ENCODE assay signal across 30 cellular contexts in genomic region chr4:24846716-24847115, GRCh38. TPM values are rescaled to one million over a fixed set of nuclear protein-coding genes. Genes with fewer than 3 reads are reported as not detected.
"Had no signal": no experiment of that assay in that cellular context is flagged by ENCODE, and none has a peak within 500 bp of the region (broad histone marks: within the 10 kb centered on the region; RNA-seq: fewer than 3 reads in every experiment).

No MANE protein-coding gene starts in this region.

- H3K9me3 ChIP-seq: neutrophil, ovary, sigmoid colon, uterus had no signal

- H3K4me3 ChIP-seq: ovary, sigmoid colon, uterus had no signal

- H3K27ac ChIP-seq: neutrophil, ovary, sigmoid colon, uterus had no signal

- ATAC-seq: activated T-helper 17 cell treated with anti-CD3 and anti-CD28 coated beads, Interleukin-2, amount 50 U/mL, for 72 hours; left cardiac atrium; stimulated activated memory B cell treated with anti-CD40 and anti-IgM and Interleukin-4, amounts not matched to agents 10 μg/mL and 1 μg/mL and 100 μg/mL, for 72 hours; stimulated activated naive CD8-positive, alpha-beta T cell treated with anti-CD3 and anti-CD28 coated beads, Interleukin-15, amount 100 ng/mL, for 72 hours; WTC11 had no signal

- DNase-seq: activated CD4-positive, alpha-beta memory T cell treated with anti-CD3 and anti-CD28 coated beads, Interleukin-2, amount 10 ng/mL, durations not matched to agents 7 days and 5 days; activated CD4-positive, alpha-beta T cell treated with anti-CD3 and anti-CD28 coated beads for 1 hour; activated CD4-positive, alpha-beta T cell treated with anti-CD3 and anti-CD28 coated beads, Interleukin-2, amount 10 ng/mL, durations not matched to agents 7 days and 5 days; activated CD8-positive, alpha-beta memory T cell treated with anti-CD3 and anti-CD28 coated beads, Interleukin-2, amount 50 U/mL, for 48 hours; activated gamma-delta T cell treated with Interleukin-2 at 50 U/mL for 16 hours; activated naive CD4-positive, alpha-beta T cell treated with anti-CD3 and anti-CD28 coated beads, Interleukin-2, amount 50 U/mL, for 16 hours; activated T-cell treated with anti-CD3 and anti-CD28 coated beads, Interleukin-2, amount 50 U/mL, for 24 hours; amniotic stem cell; caudate nucleus; cortex of kidney; foreskin fibroblast; head of caudate nucleus; hippocampal formation; left cardiac atrium; mammary epithelial cell; naive B cell; nephron progenitor cell; ovary; sigmoid colon; small intestine; stimulated activated CD4-positive, alpha-beta T cell treated with anti-CD3 and anti-CD28 coated beads, Interleukin-4, amount 100 ng/mL, for 4 hours; stimulated activated CD8-positive, alpha-beta memory T cell treated with anti-CD3 and anti-CD28 coated beads, Interleukin-4, amount 100 ng/mL, for 48 hours; stimulated activated naive CD8-positive, alpha-beta T cell treated with anti-CD3 and anti-CD28 coated beads, Interleukin-15, amount 100 ng/mL, for 72 hours; substantia nigra; uterus had no signal

- H3K27me3 ChIP-seq: neutrophil, ovary, sigmoid colon, uterus had no signal

- H3K36me3 ChIP-seq: neutrophil, ovary, sigmoid colon, uterus had no signal

RNA-seq across cellular contexts. Expression of gene SOD3, which starts 51.3 kb away (rescaled TPM):
- total RNA-seq: activated CD4-positive, alpha-beta memory T cell treated with anti-CD3 and anti-CD28 coated beads, Interleukin-2, amount 10 ng/mL, durations not matched to agents 7 days and 5 days; activated CD4-positive, alpha-beta T cell treated with anti-CD3 and anti-CD28 coated beads, Interleukin-2, amount 10 ng/mL, durations not matched to agents 7 days and 5 days; activated T-helper 17 cell treated with anti-CD3 and anti-CD28 coated beads, Interleukin-2, amount 50 U/mL, for 72 hours; endothelial cell of umbilical vein had no signal
